Comparison of ENCODE assay signal across 36 cellular contexts in the genomic region with DNA sequence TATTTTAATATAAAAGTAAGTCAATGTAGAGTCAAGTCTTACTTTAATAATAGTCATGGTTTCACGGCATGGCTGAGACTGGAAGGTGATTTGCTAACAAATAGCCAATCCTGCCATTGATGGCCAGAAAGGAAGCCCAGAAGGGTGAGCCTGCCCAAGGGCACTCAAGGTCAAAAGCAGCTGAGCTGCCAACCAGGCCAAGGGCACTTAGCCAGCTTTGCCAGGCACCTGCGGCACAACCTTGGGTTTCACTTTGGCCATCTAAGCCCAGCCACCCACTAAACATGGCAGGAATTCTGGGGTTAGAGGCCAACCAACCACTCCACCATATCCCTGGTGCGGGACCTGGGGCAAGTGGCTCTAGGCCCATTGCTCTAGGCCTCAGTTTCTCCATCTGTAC. TPM values are rescaled to one million over a fixed set of nuclear protein-coding genes. Genes with fewer than 3 reads are reported as not detected.
"Had no signal": no experiment of that assay in that cellular context is flagged by ENCODE, and none has a peak within 500 bp of the region (broad histone marks: within the 10 kb centered on the region; RNA-seq: fewer than 3 reads in every experiment).

No MANE protein-coding gene starts in this region.

- H3K4me1 ChIP-seq: adrenal gland, Peyer's patch, SJCRH30 had no signal

- H3K4me1 Mint-ChIP-seq: activated T-helper 17 cell treated with anti-CD3 and anti-CD28 coated beads, Interleukin-2, amount 50 U/mL, for 72 hours; brain had no signal

- H3K4me3 ChIP-seq: adrenal gland, Peyer's patch, SJCRH30, SK-N-MC had no signal

- H3K9ac ChIP-seq: KMS-11 had no signal

- H3K4me3 Mint-ChIP-seq: activated CD4-positive, alpha-beta T cell treated with anti-CD3 and anti-CD28 coated beads, Interleukin-2, amount 10 ng/mL, durations not matched to agents 24 days and 14 days; activated CD8-positive, alpha-beta T cell treated with anti-CD3 and anti-CD28 coated beads for 36 hours; activated T-cell treated with anti-CD3 and anti-CD28 coated beads, Interleukin-2, amount 50 U/mL, for 72 hours; activated T-helper 17 cell treated with anti-CD3 and anti-CD28 coated beads, Interleukin-2, amount 50 U/mL, for 72 hours; brain had no signal

- H3K9me3 ChIP-seq: adrenal gland, Peyer's patch, SJCRH30 had no signal

- DNase-seq: activated CD4-positive, alpha-beta T cell treated with anti-CD3 and anti-CD28 coated beads, Interleukin-2, amount 10 ng/mL, durations not matched to agents 24 days and 14 days; activated CD4-positive, alpha-beta T cell treated with anti-CD3 and anti-CD28 coated beads, Interleukin-2, amount 50 U/mL, for 4 hours; activated CD8-positive, alpha-beta T cell treated with anti-CD3 and anti-CD28 coated beads for 36 hours; activated effector memory CD4-positive, alpha-beta T cell treated with anti-CD3 and anti-CD28 coated beads, Interleukin-2, amount 50 U/mL, for 16 hours; activated naive CD4-positive, alpha-beta T cell treated with Interleukin-2 at 50 U/mL for 16 hours; activated T-cell treated with anti-CD3 and anti-CD28 coated beads, Interleukin-2, amount 50 U/mL, for 1 hour; activated T-cell treated with anti-CD3 and anti-CD28 coated beads, Interleukin-2, amount 50 U/mL, for 72 hours; adrenal gland; central memory CD4-positive, alpha-beta T cell; NCI-H1105 treated with DMSO at 0.1 percent for 48 hours; NCI-H1436; NCI-H1694; NCI-H1930; NCI-H2171; NCI-H446; NCI-H524; NCI-H69; NCI-H82; NK-92 treated with Interleukin-12 subunit alpha and Interleukin-12 subunit beta, amount 100 ng/mL, for 24 hours; PC-3; Peyer's patch; SHP77; SJCRH30; T1000; WERI-Rb-1 had no signal

- H3K27ac Mint-ChIP-seq: activated CD4-positive, alpha-beta T cell treated with anti-CD3 and anti-CD28 coated beads, Interleukin-2, amount 10 ng/mL, durations not matched to agents 24 days and 14 days; activated CD8-positive, alpha-beta T cell treated with anti-CD3 and anti-CD28 coated beads for 36 hours; activated naive CD4-positive, alpha-beta T cell treated with anti-CD3 and anti-CD28 coated beads, Interleukin-2, amount 50 U/mL, for 72 hours; activated T-cell treated with anti-CD3 and anti-CD28 coated beads, Interleukin-2, amount 50 U/mL, for 72 hours; activated T-helper 17 cell treated with anti-CD3 and anti-CD28 coated beads, Interleukin-2, amount 50 U/mL, for 72 hours; brain had no signal

- H3K27ac ChIP-seq: adrenal gland, KMS-11, Peyer's patch, SJCRH30, SK-N-MC, WERI-Rb-1 had no signal

- H3K27me3 ChIP-seq: adrenal gland, Peyer's patch, SJCRH30 had no signal

- ATAC-seq: activated CD8-positive, alpha-beta T cell treated with anti-CD3 and anti-CD28 coated beads for 36 hours; activated naive CD4-positive, alpha-beta T cell treated with anti-CD3 and anti-CD28 coated beads, Interleukin-2, amount 50 U/mL, for 72 hours; activated T-cell treated with anti-CD3 and anti-CD28 coated beads, Interleukin-2, amount 50 U/mL, for 72 hours; activated T-helper 17 cell treated with anti-CD3 and anti-CD28 coated beads, Interleukin-2, amount 50 U/mL, for 72 hours; PC-3 had no signal

- H3K36me3 Mint-ChIP-seq: activated naive CD4-positive, alpha-beta T cell treated with anti-CD3 and anti-CD28 coated beads, Interleukin-2, amount 50 U/mL, for 72 hours; brain had no signal

- H3K9me3 Mint-ChIP-seq: activated CD4-positive, alpha-beta T cell treated with anti-CD3 and anti-CD28 coated beads, Interleukin-2, amount 10 ng/mL, durations not matched to agents 24 days and 14 days; activated CD8-positive, alpha-beta T cell treated with anti-CD3 and anti-CD28 coated beads for 36 hours; activated naive CD4-positive, alpha-beta T cell treated with anti-CD3 and anti-CD28 coated beads, Interleukin-2, amount 50 U/mL, for 72 hours; activated T-cell treated with anti-CD3 and anti-CD28 coated beads, Interleukin-2, amount 50 U/mL, for 72 hours; activated T-helper 17 cell treated with anti-CD3 and anti-CD28 coated beads, Interleukin-2, amount 50 U/mL, for 72 hours had no signal

- H3K36me3 ChIP-seq: adrenal gland, Peyer's patch, SJCRH30, WERI-Rb-1 had no signal

- H3K4me2 ChIP-seq: KMS-11 had no signal

RNA-seq across cellular contexts. Expression of a gene that starts 4.2 kb away (rescaled TPM):
- total RNA-seq: activated CD4-positive, alpha-beta T cell treated with anti-CD3 and anti-CD28 coated beads, Interleukin-2, amount 10 ng/mL, durations not matched to agents 24 days and 14 days; activated CD8-positive, alpha-beta memory T cell treated with anti-CD3 and anti-CD28 coated beads for 36 hours; activated CD8-positive, alpha-beta T cell treated with anti-CD3 and anti-CD28 coated beads for 36 hours; activated naive CD4-positive, alpha-beta T cell treated with anti-CD3 and anti-CD28 coated beads, Interleukin-2, amount 50 U/mL, for 72 hours; activated T-cell treated with anti-CD3 and anti-CD28 coated beads, Interleukin-2, amount 50 U/mL, for 72 hours; activated T-helper 17 cell treated with anti-CD3 and anti-CD28 coated beads, Interleukin-2, amount 50 U/mL, for 72 hours; adrenal gland; astrocyte; cerebellum; LHCN-M2; PC-3; Peyer's patch; SJCRH30; T-helper 1 cell treated with Interleukin-12 subunit alpha and Interleukin-12 subunit beta and Interleukin-4 antibody, amounts not matched to agents 30 ng/mL and 1 ng/mL, for 36 hours; T-helper 2 cell treated with Interferon-gamma antibody and Interleukin-4, amounts not matched to agents 100 ng/mL and 5 ng/mL, for 36 hours had no signal
